16 cellular contexts compared by ENCODE assay signal in genomic region chr14:100063314-100063941, GRCh38. TPM values are rescaled to one million over a fixed set of nuclear protein-coding genes. Genes with fewer than 3 reads are reported as not detected.
A peak's percentile ranks its signal among the peaks of the same experiment; 100 is the strongest.
DNase-seq lines count a peak whose midpoint lies in the region; ATAC-seq and TF ChIP-seq lines count a peak whose summit lies in the region.
"Had no signal": no experiment of that assay in that cellular context is flagged by ENCODE, and none has a peak within 500 bp of the region (broad histone marks: within the 10 kb centered on the region; RNA-seq: fewer than 3 reads in every experiment).

No MANE protein-coding gene starts in this region.

- no peaks in the 10 kb centered on the region for H3K9me3 Mint-ChIP-seq in activated T-cell treated with anti-CD3 and anti-CD28 coated beads, Interleukin-2, amount 50 U/mL, for 72 hours
- no peaks in the 10 kb centered on the region for H3K9me3 Mint-ChIP-seq in T-helper 2 cell treated with Interferon-gamma antibody and Interleukin-4, amounts not matched to agents 5 μg/mL and 100 μg/mL, for 36 hours
- H3K9me3 Mint-ChIP-seq in stimulated activated naive CD8-positive, alpha-beta T cell treated with anti-CD3 and anti-CD28 coated beads, Interleukin-15, Interleukin-2, amounts not matched to agents 100 ng/mL and 50 ng/mL, for 24 hours = no peaks in the 10 kb centered on the region

- no peaks in the 10 kb centered on the region for H3K27me3 Mint-ChIP-seq in activated T-cell treated with anti-CD3 and anti-CD28 coated beads, Interleukin-2, amount 50 U/mL, for 72 hours (ENCODE audit: low read depth)
- H3K27me3 Mint-ChIP-seq in T-helper 2 cell treated with Interferon-gamma antibody and Interleukin-4, amounts not matched to agents 5 μg/mL and 100 μg/mL, for 36 hours (ENCODE audit: low read depth) = no peaks in the 10 kb centered on the region
- H3K27me3 Mint-ChIP-seq in stimulated activated naive CD8-positive, alpha-beta T cell treated with anti-CD3 and anti-CD28 coated beads, Interleukin-15, Interleukin-2, amounts not matched to agents 100 ng/mL and 50 ng/mL, for 24 hours = no peaks in the 10 kb centered on the region

- intact Hi-C loops in Right ventricle myocardium inferior (cut with DNase I) = no loop called here

- ATAC-seq in activated T-cell treated with anti-CD3 and anti-CD28 coated beads, Interleukin-2, amount 50 U/mL, for 72 hours (replicated peaks in 1 of 2) = peak; percentile 10 to 14
- no peak for ATAC-seq in Right ventricle myocardium inferior
- ATAC-seq: HepG2, left colon had no signal

- peaks cover 7 to 11% of the 10 kb centered on the region in 2 donors for H3K36me3 Mint-ChIP-seq in activated T-cell treated with anti-CD3 and anti-CD28 coated beads, Interleukin-2, amount 50 U/mL, for 72 hours (ENCODE audit: insufficient read depth in 2 of 2)
- peaks cover 36% of the 10 kb centered on the region for H3K36me3 Mint-ChIP-seq in T-helper 2 cell treated with Interferon-gamma antibody and Interleukin-4, amounts not matched to agents 5 μg/mL and 100 μg/mL, for 36 hours (ENCODE audit: low read depth)
- peaks cover 22% of the 10 kb centered on the region for H3K36me3 Mint-ChIP-seq in stimulated activated naive CD8-positive, alpha-beta T cell treated with anti-CD3 and anti-CD28 coated beads, Interleukin-15, Interleukin-2, amounts not matched to agents 100 ng/mL and 50 ng/mL, for 24 hours (ENCODE audit: low read depth)

- DNase-seq in activated T-cell treated with anti-CD3 and anti-CD28 coated beads, Interleukin-2, amount 50 U/mL, for 72 hours = peak in 1 of 2 donors; percentile 32
- DNase-seq in activated T-cell treated with anti-CD3 and anti-CD28 coated beads, Interleukin-2, amount 50 U/mL, for 48 hours = no peak
- no peak for DNase-seq in T-helper 2 cell treated with Interferon-gamma antibody and Interleukin-4, amounts not matched to agents 5 μg/mL and 100 μg/mL, for 36 hours (ENCODE audit: low spot score)
- DNase-seq in choroid plexus epithelial cell (ENCODE audit: low read depth) (peak; percentile 46), Right ventricle myocardium inferior (ENCODE audit: missing footprints) (no peak), GM19238 (ENCODE audit: insufficient read length, low spot score) (no peak), NCI-H69 (lab: John Stamatoyannopoulos, UW) (no peak)
- DNase-seq: Calu3, endodermal cell, left colon, MV-4-11, NCI-H2107, trophoblast cell had no signal

- no peak for TF ChIP-seq CTCF in choroid plexus epithelial cell (conservative IDR thresholded peaks at IDR 0.05; ENCODE audit: low read depth, low read length)

- peaks cover 87% of the 10 kb centered on the region for H3K4me1 Mint-ChIP-seq in activated T-cell treated with anti-CD3 and anti-CD28 coated beads, Interleukin-2, amount 50 U/mL, for 72 hours (ENCODE audit: low read depth)
- peaks cover 66% of the 10 kb centered on the region for H3K4me1 Mint-ChIP-seq in T-helper 2 cell treated with Interferon-gamma antibody and Interleukin-4, amounts not matched to agents 5 μg/mL and 100 μg/mL, for 36 hours (ENCODE audit: low read depth)
- peaks cover 100% of the 10 kb centered on the region for H3K4me1 Mint-ChIP-seq in stimulated activated naive CD8-positive, alpha-beta T cell treated with anti-CD3 and anti-CD28 coated beads, Interleukin-15, Interleukin-2, amounts not matched to agents 100 ng/mL and 50 ng/mL, for 24 hours (ENCODE audit: low read depth)

- no peak overlapping the region for H3K4me3 ChIP-seq in choroid plexus epithelial cell (ENCODE audit: low read depth, low read length)
- H3K4me3 ChIP-seq: cardiac muscle cell had no signal

- peak overlapping the region; percentile 85 for H3K27ac Mint-ChIP-seq in activated T-cell treated with anti-CD3 and anti-CD28 coated beads, Interleukin-2, amount 50 U/mL, for 72 hours
- peak overlapping the region; percentile 99 for H3K27ac Mint-ChIP-seq in T-helper 2 cell treated with Interferon-gamma antibody and Interleukin-4, amounts not matched to agents 5 μg/mL and 100 μg/mL, for 36 hours
- peak overlapping the region; percentile 98 for H3K27ac Mint-ChIP-seq in stimulated activated naive CD8-positive, alpha-beta T cell treated with anti-CD3 and anti-CD28 coated beads, Interleukin-15, Interleukin-2, amounts not matched to agents 100 ng/mL and 50 ng/mL, for 24 hours
- H3K27ac Mint-ChIP-seq: endodermal cell had no signal

- peak overlapping the region; percentile 81 to 90 for H3K4me3 Mint-ChIP-seq in activated T-cell treated with anti-CD3 and anti-CD28 coated beads, Interleukin-2, amount 50 U/mL, for 72 hours
- H3K4me3 Mint-ChIP-seq in T-helper 2 cell treated with Interferon-gamma antibody and Interleukin-4, amounts not matched to agents 5 μg/mL and 100 μg/mL, for 36 hours = peak overlapping the region; percentile 95
- peak overlapping the region; percentile 73 for H3K4me3 Mint-ChIP-seq in stimulated activated naive CD8-positive, alpha-beta T cell treated with anti-CD3 and anti-CD28 coated beads, Interleukin-15, Interleukin-2, amounts not matched to agents 100 ng/mL and 50 ng/mL, for 24 hours
- H3K4me3 Mint-ChIP-seq: endodermal cell had no signal

RNA-seq across cellular contexts. Expression of gene EVL, which starts 1.8 kb away (rescaled TPM):
- total RNA-seq in activated T-cell treated with anti-CD3 and anti-CD28 coated beads, Interleukin-2, amount 50 U/mL, for 72 hours = 100 to 1,000 TPM; 279 to 343 TPM
- 41.8 TPM for total RNA-seq in Right ventricle myocardium inferior
